14 cellular contexts compared by ENCODE assay signal in the genomic region with DNA sequence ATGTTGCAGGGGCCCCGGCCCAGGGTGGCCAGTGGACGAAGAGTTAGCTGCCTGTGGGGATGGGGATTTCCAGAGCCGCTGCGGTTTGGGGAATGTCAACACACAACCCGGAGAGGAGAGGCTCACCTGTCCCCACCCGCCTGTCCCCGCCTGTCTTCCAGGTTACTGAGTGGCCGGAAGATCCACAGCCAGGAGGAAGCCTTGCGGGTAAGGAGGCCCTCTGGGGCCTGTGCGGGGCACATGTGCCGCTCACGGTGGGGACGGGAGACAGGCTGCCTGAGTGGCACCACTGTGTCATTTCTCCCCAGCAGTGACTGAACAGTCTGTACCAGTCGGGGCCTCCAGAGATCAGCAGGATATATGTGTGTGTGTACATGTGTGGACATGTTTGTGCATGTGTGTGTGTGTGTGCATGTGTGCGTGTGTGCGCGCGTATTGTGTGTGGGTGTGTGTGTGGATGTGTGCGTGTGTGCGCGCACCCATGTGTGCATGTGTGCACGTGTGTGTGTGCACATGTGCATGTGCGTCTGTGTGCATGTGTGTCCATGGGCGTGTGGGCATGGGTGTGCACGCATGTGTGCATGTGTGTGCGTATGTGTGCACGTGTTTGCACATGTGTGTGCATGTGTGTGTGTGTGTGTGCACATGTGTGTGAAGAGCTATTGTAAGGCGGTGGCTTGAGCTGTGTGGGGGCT.
"Had no signal": no experiment of that assay in that cellular context is flagged by ENCODE, and none has a peak within 500 bp of the region (broad histone marks: within the 10 kb centered on the region; RNA-seq: fewer than 3 reads in every experiment).

No MANE protein-coding gene starts in this region.

- H3K9me3 Mint-ChIP-seq: natural killer cell treated with Interleukin-12 subunit alpha and Interleukin-12 subunit beta and Interleukin-15 and Interleukin-18, amount 100 ng/mL, for 72 hours had no signal

- DNase-seq: activated CD4-positive, alpha-beta T cell treated with anti-CD3 and anti-CD28 coated beads for 48 hours; activated CD8-positive, alpha-beta memory T cell treated with anti-CD3 and anti-CD28 coated beads for 24 hours; activated naive CD4-positive, alpha-beta T cell treated with anti-CD3 and anti-CD28 coated beads, Interleukin-2, amount 50 U/mL, for 16 hours; anterior cingulate cortex; dorsolateral prefrontal cortex; esophagus squamous epithelium; foreskin fibroblast; sigmoid colon; stimulated activated CD4-positive, alpha-beta T cell treated with anti-CD3 and anti-CD28 coated beads, Interleukin-2, amount 100 ng/mL, for 24 hours; stimulated activated naive B cell treated with anti-CD40 and anti-IgM and Interleukin-4, amounts not matched to agents 10 μg/mL and 1 μg/mL and 100 μg/mL, for 72 hours; T1000; WERI-Rb-1 had no signal

- H3K4me3 Mint-ChIP-seq: natural killer cell treated with Interleukin-12 subunit alpha and Interleukin-12 subunit beta and Interleukin-15 and Interleukin-18, amount 100 ng/mL, for 72 hours; stimulated activated naive B cell treated with anti-CD40 and anti-IgM and Interleukin-4, amounts not matched to agents 10 μg/mL and 1 μg/mL and 100 μg/mL, for 72 hours had no signal

- ATAC-seq: natural killer cell treated with Interleukin-12 subunit alpha and Interleukin-12 subunit beta and Interleukin-15 and Interleukin-18, amount 100 ng/mL, for 72 hours; stimulated activated naive B cell treated with anti-CD40 and anti-IgM and Interleukin-4, amounts not matched to agents 10 μg/mL and 1 μg/mL and 100 μg/mL, for 72 hours had no signal

- H3K36me3 Mint-ChIP-seq: natural killer cell treated with Interleukin-12 subunit alpha and Interleukin-12 subunit beta and Interleukin-15 and Interleukin-18, amount 100 ng/mL, for 72 hours had no signal

- H3K9me3 ChIP-seq: esophagus squamous epithelium, sigmoid colon, thoracic aorta had no signal

- H3K27ac ChIP-seq: esophagus squamous epithelium, sigmoid colon, thoracic aorta, WERI-Rb-1 had no signal

- H3K27me3 ChIP-seq: dorsolateral prefrontal cortex, esophagus squamous epithelium, sigmoid colon had no signal

- H3K4me1 ChIP-seq: sigmoid colon had no signal

- H3K4me3 ChIP-seq: dorsolateral prefrontal cortex, esophagus squamous epithelium, sigmoid colon, thoracic aorta had no signal

- H3K27me3 Mint-ChIP-seq: natural killer cell treated with Interleukin-12 subunit alpha and Interleukin-12 subunit beta and Interleukin-15 and Interleukin-18, amount 100 ng/mL, for 72 hours; stimulated activated naive B cell treated with anti-CD40 and anti-IgM and Interleukin-4, amounts not matched to agents 10 μg/mL and 1 μg/mL and 100 μg/mL, for 72 hours had no signal

- H3K27ac Mint-ChIP-seq: natural killer cell treated with Interleukin-12 subunit alpha and Interleukin-12 subunit beta and Interleukin-15 and Interleukin-18, amount 100 ng/mL, for 72 hours had no signal
